Comparison of ENCODE assay signal across 2 cellular contexts in the genomic region with DNA sequence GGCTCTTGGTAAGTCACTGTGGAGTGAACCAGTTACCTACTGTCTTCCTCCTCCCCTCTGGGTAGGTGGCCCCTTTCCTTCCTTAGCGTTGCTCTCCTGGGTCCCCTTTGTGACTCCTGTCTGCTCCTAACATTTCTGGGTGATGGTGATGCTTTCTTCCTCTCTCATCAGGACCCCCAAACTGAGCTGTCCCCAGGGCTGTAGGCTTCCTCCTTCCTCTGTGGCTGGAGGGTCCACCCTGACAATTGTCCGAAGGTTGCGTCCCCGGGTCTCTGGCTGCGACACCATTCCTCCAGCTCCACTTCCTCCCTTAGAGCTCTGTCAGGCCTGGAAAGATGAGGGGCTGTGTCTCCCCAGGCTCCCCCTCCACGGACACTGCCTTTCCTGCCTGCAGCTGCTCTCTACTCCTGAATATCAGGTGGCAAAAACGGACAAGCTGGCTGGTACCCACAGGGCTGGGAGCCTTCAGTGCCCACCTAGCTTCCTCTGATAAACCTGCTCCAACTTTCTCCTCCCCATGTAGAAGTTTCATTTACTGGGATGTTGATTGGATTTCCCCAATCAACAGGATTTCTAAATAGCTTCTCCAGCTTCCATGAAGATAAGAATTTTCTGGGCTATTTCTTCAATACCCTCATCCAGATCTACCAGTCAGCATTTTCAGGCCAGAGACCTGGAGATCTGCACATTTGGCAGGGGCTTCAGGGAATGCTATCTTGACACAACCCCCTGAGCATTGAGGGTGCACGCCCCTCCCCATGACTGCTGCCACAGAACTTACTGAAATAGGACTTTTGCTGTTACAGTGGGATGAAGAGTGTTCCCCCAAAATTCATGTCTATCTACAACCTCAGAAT.
TF ChIP-seq lines count a peak whose summit lies in the region.

No MANE protein-coding gene starts in this region.

TF ChIP-seq in HepG2, 621 proteins besides CTCF, POLR2A, EP300 and RAD21:
- peak; percentile 53; a peak in 3 of 4 replicates for TF ChIP-seq MAFK (conservative IDR thresholded peaks at IDR 0.05 in 1 of 2, IDR thresholded peaks at IDR 0.05 in 1 of 2; ENCODE audit: low read length in 2 of 2)
- peak; percentile 37; the same call in 1 of the 2 replicates for TF ChIP-seq MAFF (IDR thresholded peaks at IDR 0.05; ENCODE audit: low read depth, low read length)
- no peak for TF ChIP-seq KMT2B (CRISPR knock-in tag; IDR thresholded peaks at IDR 0.05)
- no peak for TF ChIP-seq ZNF17 (CRISPR knock-in tag; IDR thresholded peaks at IDR 0.05)
TF ChIP-seq in HepG2: peak in this region for 2.

TF ChIP-seq in IMR-90, 13 proteins besides CTCF, POLR2A, EP300 and RAD21:
- TF ChIP-seq NFE2L2 (IDR thresholded peaks at IDR 0.05; ENCODE audit: low read depth, low read length) (no peak), FOS (IDR thresholded peaks at IDR 0.05; ENCODE audit: low read depth, low read length) (no peak), MAZ (IDR thresholded peaks at IDR 0.05; ENCODE audit: borderline replicate concordance, low read depth, low read length) (no peak), SMC3 (IDR thresholded peaks at IDR 0.05; ENCODE audit: low read depth, low read length) (no peak), MAFK (IDR thresholded peaks at IDR 0.05; ENCODE audit: low read depth, low read length) (no peak), MXI1 (IDR thresholded peaks at IDR 0.05; ENCODE audit: borderline replicate concordance, low read depth, low read length) (no peak), CHD1 (IDR thresholded peaks at IDR 0.05; ENCODE audit: low read depth, low read length) (no peak), RFX5 (IDR thresholded peaks at IDR 0.05; ENCODE audit: low read depth, low read length) (no peak), CEBPB (IDR thresholded peaks at IDR 0.05; ENCODE audit: low read depth, low read length) (no peak), RCOR1 (IDR thresholded peaks at IDR 0.05; ENCODE audit: insufficient replicate concordance, low read length) (no peak)
- TF ChIP-seq, protein P1, sequence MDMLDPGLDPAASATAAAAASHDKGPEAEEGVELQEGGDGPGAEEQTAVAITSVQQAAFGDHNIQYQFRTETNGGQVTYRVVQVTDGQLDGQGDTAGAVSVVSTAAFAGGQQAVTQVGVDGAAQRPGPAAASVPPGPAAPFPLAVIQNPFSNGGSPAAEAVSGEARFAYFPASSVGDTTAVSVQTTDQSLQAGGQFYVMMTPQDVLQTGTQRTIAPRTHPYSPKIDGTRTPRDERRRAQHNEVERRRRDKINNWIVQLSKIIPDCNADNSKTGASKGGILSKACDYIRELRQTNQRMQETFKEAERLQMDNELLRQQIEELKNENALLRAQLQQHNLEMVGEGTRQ (IDR thresholded peaks at IDR 0.05; ENCODE audit: low read depth, low read length), result no peak
